24 cellular contexts compared by ENCODE assay signal in genomic region chr17:56890390-56890789, GRCh38.
"Had no signal": no experiment of that assay in that cellular context is flagged by ENCODE, and none has a peak within 500 bp of the region (broad histone marks: within the 10 kb centered on the region; RNA-seq: fewer than 3 reads in every experiment).

No MANE protein-coding gene starts in this region.

- DNase-seq: effector CD4-positive, alpha-beta T cell; endodermal cell; erythroblast; foreskin keratinocyte; immature natural killer cell; kidney; left cardiac atrium; left ventricle myocardium superior; mesenchymal stem cell; naive B cell; nephron progenitor cell; psoas muscle; sigmoid colon; stimulated activated CD4-positive, alpha-beta T cell treated with anti-CD3 and anti-CD28 coated beads, Interleukin-12 subunit alpha, Interleukin-12 subunit beta, amount 100 ng/mL, for 4 hours; stimulated activated naive CD4-positive, alpha-beta T cell; stomach; substantia nigra; transverse colon had no signal

- H3K27me3 Mint-ChIP-seq: naive B cell had no signal

- H3K27me3 ChIP-seq: foreskin keratinocyte, neutrophil, sigmoid colon, stomach, transverse colon had no signal

- H3K4me1 ChIP-seq: foreskin keratinocyte, psoas muscle, sigmoid colon had no signal

- FAIRE-seq: endothelial cell of umbilical vein, kidney had no signal

- H3K4me3 Mint-ChIP-seq: endodermal cell, immature natural killer cell, naive B cell, nephron progenitor cell had no signal

- ATAC-seq: foreskin keratinocyte, left cardiac atrium, left ventricle myocardium superior, psoas muscle had no signal

- H3K27ac Mint-ChIP-seq: endodermal cell, nephron progenitor cell had no signal

- H3K4me1 Mint-ChIP-seq: immature natural killer cell had no signal

- H3K4me3 ChIP-seq: coronary artery, lung, psoas muscle, sigmoid colon, skin epidermis, stomach, thoracic aorta, transverse colon had no signal

- H3K9me3 ChIP-seq: neutrophil, sigmoid colon, thoracic aorta, transverse colon had no signal

- H3K27ac ChIP-seq: coronary artery, foreskin keratinocyte, psoas muscle, sigmoid colon, stomach, thoracic aorta, transverse colon had no signal
